Comparison of ENCODE assay signal across 18 cellular contexts in genomic region chr9:122197882-122198281, GRCh38. TPM values are rescaled to one million over a fixed set of nuclear protein-coding genes. Genes with fewer than 3 reads are reported as not detected.
"Had no signal": no experiment of that assay in that cellular context is flagged by ENCODE, and none has a peak within 500 bp of the region (broad histone marks: within the 10 kb centered on the region; RNA-seq: fewer than 3 reads in every experiment).

No MANE protein-coding gene starts in this region.

- H3K36me3 Mint-ChIP-seq: naive thymus-derived CD8-positive, alpha-beta T cell; stimulated activated memory B cell treated with anti-CD40 and anti-IgM and Interleukin-4, amounts not matched to agents 10 μg/mL and 1 μg/mL and 100 μg/mL, for 72 hours had no signal

- DNase-seq: effector memory CD4-positive, alpha-beta T cell; gastrocnemius medialis; heart right ventricle; hypothalamus; islet precursor cell; left lung; nucleus accumbens; pancreas; stimulated activated CD4-positive, alpha-beta T cell treated with anti-CD3 and anti-CD28 coated beads, Interleukin-4, amount 100 ng/mL, for 1 hour; stimulated activated CD8-positive, alpha-beta memory T cell treated with anti-CD3 and anti-CD28 coated beads, Interleukin-4, amount 100 ng/mL, for 48 hours; upper lobe of right lung had no signal

- H3K4me1 Mint-ChIP-seq: naive thymus-derived CD8-positive, alpha-beta T cell; stimulated activated memory B cell treated with anti-CD40 and anti-IgM and Interleukin-4, amounts not matched to agents 10 μg/mL and 1 μg/mL and 100 μg/mL, for 72 hours had no signal

- ATAC-seq: esophagus mucosa; gastrocnemius medialis; heart right ventricle; left lung; naive thymus-derived CD8-positive, alpha-beta T cell; pancreas; right cardiac atrium; stimulated activated memory B cell treated with anti-CD40 and anti-IgM and Interleukin-4, amounts not matched to agents 10 μg/mL and 1 μg/mL and 100 μg/mL, for 72 hours; upper lobe of right lung had no signal

- H3K4me3 Mint-ChIP-seq: naive thymus-derived CD8-positive, alpha-beta T cell; stimulated activated memory B cell treated with anti-CD40 and anti-IgM and Interleukin-4, amounts not matched to agents 10 μg/mL and 1 μg/mL and 100 μg/mL, for 72 hours; stimulated activated naive CD8-positive, alpha-beta T cell treated with anti-CD3 and anti-CD28 coated beads, Interleukin-15, Interleukin-2, amounts not matched to agents 100 ng/mL and 50 ng/mL, for 24 hours had no signal

- H3K27ac Mint-ChIP-seq: naive thymus-derived CD8-positive, alpha-beta T cell; progenitor cell of endocrine pancreas; stimulated activated memory B cell treated with anti-CD40 and anti-IgM and Interleukin-4, amounts not matched to agents 10 μg/mL and 1 μg/mL and 100 μg/mL, for 72 hours; stimulated activated naive CD8-positive, alpha-beta T cell treated with anti-CD3 and anti-CD28 coated beads, Interleukin-15, Interleukin-2, amounts not matched to agents 100 ng/mL and 50 ng/mL, for 24 hours had no signal

- H3K9me3 Mint-ChIP-seq: naive thymus-derived CD8-positive, alpha-beta T cell; stimulated activated memory B cell treated with anti-CD40 and anti-IgM and Interleukin-4, amounts not matched to agents 10 μg/mL and 1 μg/mL and 100 μg/mL, for 72 hours; stimulated activated naive CD8-positive, alpha-beta T cell treated with anti-CD3 and anti-CD28 coated beads, Interleukin-15, Interleukin-2, amounts not matched to agents 100 ng/mL and 50 ng/mL, for 24 hours had no signal

RNA-seq across cellular contexts. Expression of gene LHX6, which starts 30.9 kb away (rescaled TPM):
- total RNA-seq: fibroblast of villous mesenchyme had no signal

RNA-seq across cellular contexts. Expression of gene MORN5, which starts 38.2 kb away (rescaled TPM):
- total RNA-seq: esophagus mucosa; fibroblast of villous mesenchyme; gastrocnemius medialis; heart right ventricle; naive thymus-derived CD8-positive, alpha-beta T cell; right cardiac atrium; upper lobe of right lung had no signal
